24 cellular contexts compared by ENCODE assay signal in the genomic region with DNA sequence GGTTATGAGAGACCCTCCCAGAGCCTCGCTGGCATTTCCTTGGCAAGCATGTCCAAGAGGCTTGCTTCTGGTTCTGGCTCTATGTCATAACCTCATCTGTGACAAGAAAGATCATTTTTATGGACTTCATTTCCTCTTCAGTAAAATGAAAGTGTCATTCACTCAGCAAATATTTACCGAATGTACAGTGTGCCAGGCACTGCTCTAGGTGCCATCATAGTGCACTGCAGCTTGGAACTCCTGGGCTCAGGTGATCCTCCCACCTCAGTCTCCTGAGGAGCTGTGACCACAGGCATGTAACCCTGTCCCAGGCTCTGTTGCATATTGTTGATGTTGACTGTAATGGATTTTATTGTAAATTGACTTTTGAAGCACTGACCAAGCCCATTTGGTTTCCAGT. TPM values are rescaled to one million over a fixed set of nuclear protein-coding genes. Genes with fewer than 3 reads are reported as not detected.
"Had no signal": no experiment of that assay in that cellular context is flagged by ENCODE, and none has a peak within 500 bp of the region (broad histone marks: within the 10 kb centered on the region; RNA-seq: fewer than 3 reads in every experiment).

No MANE protein-coding gene starts in this region.

- H3K27me3 ChIP-seq: brain microvascular endothelial cell, esophagus squamous epithelium, neural progenitor cell, right atrium auricular region, suprapubic skin had no signal

- H2AFZ ChIP-seq: neural progenitor cell had no signal

- H3K27me3 Mint-ChIP-seq: activated naive CD8-positive, alpha-beta T cell treated with anti-CD3 and anti-CD28 coated beads, Interleukin-2, amount 50 U/mL, for 24 hours; dendritic cell treated with granulocyte-macrophage colony-stimulating factor and Interleukin-4, amounts not matched to agents 40 ng/mL and 50 ng/mL, for 4 days; naive thymus-derived CD4-positive, alpha-beta T cell; stimulated activated naive CD8-positive, alpha-beta T cell treated with anti-CD3 and anti-CD28 coated beads, Interleukin-15, Interleukin-2, amounts not matched to agents 100 ng/mL and 50 ng/mL, for 24 hours had no signal

- H3K9me3 ChIP-seq: esophagus squamous epithelium, lower lobe of right lung, prostate gland, right atrium auricular region, suprapubic skin had no signal

- H3K27ac ChIP-seq: brain microvascular endothelial cell, esophagus squamous epithelium, lower lobe of right lung, neural progenitor cell, prostate gland, right atrium auricular region, suprapubic skin had no signal

- FAIRE-seq: endothelial cell of umbilical vein had no signal

- H3K4me2 ChIP-seq: neural progenitor cell had no signal

- H3K4me3 Mint-ChIP-seq: activated naive CD4-positive, alpha-beta T cell treated with anti-CD3 and anti-CD28 coated beads for 36 hours; activated naive CD8-positive, alpha-beta T cell treated with anti-CD3 and anti-CD28 coated beads, Interleukin-2, amount 50 U/mL, for 24 hours; activated T-cell treated with anti-CD3 and anti-CD28 coated beads, Interleukin-2, amount 50 U/mL, for 4 hours; dendritic cell treated with granulocyte-macrophage colony-stimulating factor and Interleukin-4, amounts not matched to agents 40 ng/mL and 50 ng/mL, for 4 days; immature natural killer cell; naive thymus-derived CD4-positive, alpha-beta T cell; neural progenitor cell; stimulated activated naive CD8-positive, alpha-beta T cell treated with anti-CD3 and anti-CD28 coated beads, Interleukin-15, Interleukin-2, amounts not matched to agents 100 ng/mL and 50 ng/mL, for 24 hours had no signal

- H3K27ac Mint-ChIP-seq: activated naive CD4-positive, alpha-beta T cell treated with anti-CD3 and anti-CD28 coated beads for 36 hours; activated naive CD8-positive, alpha-beta T cell treated with anti-CD3 and anti-CD28 coated beads, Interleukin-2, amount 50 U/mL, for 24 hours; dendritic cell treated with granulocyte-macrophage colony-stimulating factor and Interleukin-4, amounts not matched to agents 40 ng/mL and 50 ng/mL, for 4 days; immature natural killer cell; naive thymus-derived CD4-positive, alpha-beta T cell; neural progenitor cell; stimulated activated naive CD8-positive, alpha-beta T cell treated with anti-CD3 and anti-CD28 coated beads, Interleukin-15, Interleukin-2, amounts not matched to agents 100 ng/mL and 50 ng/mL, for 24 hours had no signal

- H3K4me1 ChIP-seq: esophagus squamous epithelium, lower lobe of right lung, neural progenitor cell, prostate gland, right atrium auricular region, suprapubic skin had no signal

- H3K9me3 Mint-ChIP-seq: activated naive CD4-positive, alpha-beta T cell treated with anti-CD3 and anti-CD28 coated beads for 36 hours; activated naive CD8-positive, alpha-beta T cell treated with anti-CD3 and anti-CD28 coated beads, Interleukin-2, amount 50 U/mL, for 24 hours; activated T-cell treated with anti-CD3 and anti-CD28 coated beads, Interleukin-2, amount 50 U/mL, for 4 hours; dendritic cell treated with granulocyte-macrophage colony-stimulating factor and Interleukin-4, amounts not matched to agents 40 ng/mL and 50 ng/mL, for 4 days; immature natural killer cell; naive thymus-derived CD4-positive, alpha-beta T cell; neural progenitor cell; stimulated activated naive CD8-positive, alpha-beta T cell treated with anti-CD3 and anti-CD28 coated beads, Interleukin-15, Interleukin-2, amounts not matched to agents 100 ng/mL and 50 ng/mL, for 24 hours had no signal

- H3K4me3 ChIP-seq: esophagus squamous epithelium, lower lobe of right lung, neural progenitor cell, prostate gland, right atrium auricular region, suprapubic skin had no signal

- H3K4me1 Mint-ChIP-seq: naive thymus-derived CD4-positive, alpha-beta T cell; neural progenitor cell had no signal

- DNase-seq: activated CD4-positive, alpha-beta T cell treated with anti-CD3 and anti-CD28 coated beads, Interleukin-2, amount 50 U/mL, for 1 hour; activated CD8-positive, alpha-beta memory T cell treated with anti-CD3 and anti-CD28 coated beads, Interleukin-2, amount 50 U/mL, for 4 hours; activated naive CD4-positive, alpha-beta T cell treated with anti-CD3 and anti-CD28 coated beads for 36 hours; activated naive CD8-positive, alpha-beta T cell treated with anti-CD3 and anti-CD28 coated beads, Interleukin-2, amount 50 U/mL, for 24 hours; activated T-cell treated with anti-CD3 and anti-CD28 coated beads, Interleukin-2, amount 50 U/mL, for 4 hours; anterior cingulate cortex; brain microvascular endothelial cell; effector memory CD4-positive, alpha-beta T cell; esophagus squamous epithelium; immature natural killer cell; kidney glomerular epithelial cell; lower lobe of right lung; naive thymus-derived CD4-positive, alpha-beta T cell; T1000; trophoblast cell had no signal

RNA-seq across cellular contexts. Expression of a gene that starts 18.7 kb away (rescaled TPM):
- total RNA-seq: osteocyte, skeletal muscle tissue had no signal
- polyA plus RNA-seq: immature natural killer cell had no signal

RNA-seq across cellular contexts. Expression of a gene that starts 38.7 kb away (rescaled TPM):
- total RNA-seq: activated naive CD4-positive, alpha-beta T cell treated with anti-CD3 and anti-CD28 coated beads for 36 hours had no signal
- polyA plus RNA-seq: naive thymus-derived CD4-positive, alpha-beta T cell had no signal
